ENCODE assay signal across 8 cellular contexts in the genomic region with DNA sequence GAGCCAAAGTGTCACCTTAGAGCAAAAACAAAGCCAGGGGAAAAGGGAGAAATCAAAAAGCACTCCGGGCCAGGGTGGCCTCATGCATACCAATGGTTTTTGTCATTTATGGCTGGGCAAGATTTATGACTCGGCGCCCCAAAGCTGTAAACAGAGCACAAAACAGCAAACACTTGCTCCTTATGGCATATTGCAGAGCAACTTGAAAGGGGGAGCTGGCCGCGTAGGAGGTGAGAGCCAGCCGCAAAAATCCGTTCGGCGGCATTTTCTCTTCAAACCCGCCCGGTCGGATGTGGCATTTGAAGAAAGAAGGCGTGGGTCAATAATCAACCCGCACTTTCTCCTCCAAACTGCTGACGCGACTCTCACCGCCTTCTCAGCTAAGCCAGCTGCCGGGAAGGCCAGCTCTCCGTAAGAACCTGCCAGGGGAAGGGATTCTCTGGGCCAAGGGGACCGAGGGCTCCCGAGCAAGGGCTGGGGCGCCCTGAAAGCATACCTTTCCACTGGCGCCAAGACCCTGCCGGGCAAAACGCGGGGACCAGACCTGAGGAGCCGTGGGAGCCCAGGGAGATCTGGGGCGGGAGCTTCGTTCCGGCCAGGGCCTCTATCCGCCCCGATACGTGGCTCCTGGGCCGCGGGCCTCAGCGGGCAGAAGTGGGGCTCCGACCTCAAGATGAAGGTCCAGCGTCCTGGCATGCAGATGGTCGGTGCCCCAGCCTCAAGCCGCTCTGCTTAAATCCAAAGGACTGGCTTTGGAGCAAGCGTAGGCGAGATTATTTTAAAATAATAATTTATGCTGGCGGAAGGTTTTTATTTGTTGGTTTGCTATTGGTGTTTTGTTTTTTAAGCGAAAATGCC. TPM values are rescaled to one million over a fixed set of nuclear protein-coding genes. Genes with fewer than 3 reads are reported as not detected.
A peak's percentile ranks its signal among the peaks of the same experiment; 100 is the strongest.
DNase-seq lines count a peak whose midpoint lies in the region; ATAC-seq and TF ChIP-seq lines count a peak whose summit lies in the region.
"Had no signal": no experiment of that assay in that cellular context is flagged by ENCODE, and none has a peak within 500 bp of the region (broad histone marks: within the 10 kb centered on the region; RNA-seq: fewer than 3 reads in every experiment).

No MANE protein-coding gene starts in this region.

- peaks cover 11% of the 10 kb centered on the region for H3K4me1 ChIP-seq in cardiac muscle cell (ENCODE audit: low read depth)
- no peaks in the 10 kb centered on the region for H3K4me1 ChIP-seq in urinary bladder (ENCODE audit: insufficient read depth)

- intact Hi-C loops in Right ventricle myocardium superior (cut with DNase I): no loop called here

- no peaks in the 10 kb centered on the region for H3K9me3 ChIP-seq in cardiac muscle cell (ENCODE audit: low read depth)

- peaks cover 7% of the 10 kb centered on the region for H3K27me3 Mint-ChIP-seq in activated T-helper 17 cell treated with anti-CD3 and anti-CD28 coated beads, Interleukin-2, amount 50 U/mL, for 72 hours

- 31% methylated on average over 44 of the region's 44 CpGs for WGBS in urinary bladder

- H3K36me3 ChIP-seq in cardiac muscle cell (no peaks in the 10 kb centered on the region), urinary bladder (ENCODE audit: insufficient read depth) (no peaks in the 10 kb centered on the region)

- no peaks in the 10 kb centered on the region for H3K4me1 Mint-ChIP-seq in activated T-helper 17 cell treated with anti-CD3 and anti-CD28 coated beads, Interleukin-2, amount 50 U/mL, for 72 hours
- H3K4me1 Mint-ChIP-seq: activated naive CD8-positive, alpha-beta T cell treated with anti-CD3 and anti-CD28 coated beads for 36 hours had no signal

- ATAC-seq in Right ventricle myocardium superior (ENCODE audit: poor library complexity) (no peak), HG03196 (IDR thresholded peaks at IDR 0.05; ENCODE audit: unreplicated experiment) (no peak)
- no peak for ATAC-seq in activated T-helper 17 cell treated with anti-CD3 and anti-CD28 coated beads, Interleukin-2, amount 50 U/mL, for 72 hours (replicated peaks)

- H3K27ac Mint-ChIP-seq in activated T-helper 17 cell treated with anti-CD3 and anti-CD28 coated beads, Interleukin-2, amount 50 U/mL, for 72 hours: no peak overlapping the region
- H3K27ac Mint-ChIP-seq: activated naive CD8-positive, alpha-beta T cell treated with anti-CD3 and anti-CD28 coated beads for 36 hours had no signal

- no peaks in the 10 kb centered on the region for H3K36me3 Mint-ChIP-seq in activated T-helper 17 cell treated with anti-CD3 and anti-CD28 coated beads, Interleukin-2, amount 50 U/mL, for 72 hours (ENCODE audit: low read depth)
- H3K36me3 Mint-ChIP-seq: activated naive CD8-positive, alpha-beta T cell treated with anti-CD3 and anti-CD28 coated beads for 36 hours had no signal

- no peaks in the 10 kb centered on the region for H3K9me3 Mint-ChIP-seq in activated T-helper 17 cell treated with anti-CD3 and anti-CD28 coated beads, Interleukin-2, amount 50 U/mL, for 72 hours
- H3K9me3 Mint-ChIP-seq: activated naive CD8-positive, alpha-beta T cell treated with anti-CD3 and anti-CD28 coated beads for 36 hours had no signal

- DNase-seq in cardiac muscle cell (ENCODE audit: low read depth in 1 of 2, low spot score in 1 of 2): no peak
- DNase-seq in Right ventricle myocardium superior: no peak
- DNase-seq in kidney glomerular epithelial cell (lab: John Stamatoyannopoulos, UW): peak; percentile 95
- DNase-seq: activated naive CD8-positive, alpha-beta T cell treated with anti-CD3 and anti-CD28 coated beads for 36 hours had no signal

- peaks cover 100% of the 10 kb centered on the region for H3K27me3 ChIP-seq in cardiac muscle cell

- TF ChIP-seq CTCF in cardiac muscle cell (IDR thresholded peaks at IDR 0.05; ENCODE audit: low read depth, low read length): no peak

- H3K4me3 ChIP-seq in cardiac muscle cell (peak overlapping the region; percentile 5), urinary bladder (ENCODE audit: low read depth, low read length) (peak overlapping the region; percentile 39)

- H3K4me3 Mint-ChIP-seq in activated T-helper 17 cell treated with anti-CD3 and anti-CD28 coated beads, Interleukin-2, amount 50 U/mL, for 72 hours: no peak overlapping the region
- H3K4me3 Mint-ChIP-seq: activated naive CD8-positive, alpha-beta T cell treated with anti-CD3 and anti-CD28 coated beads for 36 hours had no signal

- no peak overlapping the region for H3K27ac ChIP-seq in cardiac muscle cell
- peak overlapping the region; percentile 64 for H3K27ac ChIP-seq in urinary bladder (ENCODE audit: low read depth)

RNA-seq across cellular contexts. Expression of gene HOXA2, which starts 12.9 kb away (rescaled TPM):
- 0.27 and 0.53 TPM in 2 replicates for total RNA-seq in cardiac muscle cell
- polyA plus RNA-seq in cardiac muscle cell: 0.12 and 0.34 TPM in 2 replicates
- total RNA-seq in Right ventricle myocardium superior: 0.11 TPM
- 1.4 TPM for total RNA-seq in urinary bladder
- 1.3 TPM for polyA plus RNA-seq in urinary bladder
- not detected for total RNA-seq in activated T-helper 17 cell treated with anti-CD3 and anti-CD28 coated beads, Interleukin-2, amount 50 U/mL, for 72 hours
- total RNA-seq: A673; activated naive CD8-positive, alpha-beta T cell treated with anti-CD3 and anti-CD28 coated beads for 36 hours had no signal

RNA-seq across cellular contexts. Expression of gene HOXA4, which starts 15.2 kb away (rescaled TPM):
- total RNA-seq in cardiac muscle cell (0.14 TPM in 1 of 2 replicates, not detected in the other), Right ventricle myocardium superior (0.97 TPM), urinary bladder (1.0 TPM)
- polyA plus RNA-seq in cardiac muscle cell (0.46 TPM in 1 of 2 replicates, not detected in the other), urinary bladder (6.0 TPM)
- under 1 TPM in 1 of 2 donors, not detected in 1; 0.26 TPM for total RNA-seq in activated T-helper 17 cell treated with anti-CD3 and anti-CD28 coated beads, Interleukin-2, amount 50 U/mL, for 72 hours
- total RNA-seq: A673; activated naive CD8-positive, alpha-beta T cell treated with anti-CD3 and anti-CD28 coated beads for 36 hours had no signal

RNA-seq across cellular contexts. Expression of gene HOXA1, which starts 19.6 kb away (rescaled TPM):
- total RNA-seq in cardiac muscle cell: 0.42 and 0.85 TPM in 2 replicates
- 0.07 TPM in 1 of 2 replicates, not detected in the other for polyA plus RNA-seq in cardiac muscle cell
- total RNA-seq in Right ventricle myocardium superior: 0.13 TPM
- total RNA-seq in urinary bladder: 2.0 TPM
- polyA plus RNA-seq in urinary bladder: 1.6 TPM
- under 1 TPM in 1 of 2 donors, not detected in 1; 0.39 TPM for total RNA-seq in activated T-helper 17 cell treated with anti-CD3 and anti-CD28 coated beads, Interleukin-2, amount 50 U/mL, for 72 hours
- total RNA-seq: A673 had no signal

RNA-seq across cellular contexts. Expression of gene HOXA5, which starts 28.1 kb away (rescaled TPM):
- not detected in 2 replicates for total RNA-seq in cardiac muscle cell
- not detected in 2 replicates for polyA plus RNA-seq in cardiac muscle cell
- total RNA-seq in Right ventricle myocardium superior: 0.62 TPM
- total RNA-seq in urinary bladder: 12.5 TPM
- polyA plus RNA-seq in urinary bladder: 9.9 TPM
- not detected for total RNA-seq in activated T-helper 17 cell treated with anti-CD3 and anti-CD28 coated beads, Interleukin-2, amount 50 U/mL, for 72 hours
- total RNA-seq: A673; activated naive CD8-positive, alpha-beta T cell treated with anti-CD3 and anti-CD28 coated beads for 36 hours had no signal

RNA-seq across cellular contexts. Expression of gene HOXA6, which starts 32.2 kb away (rescaled TPM):
- total RNA-seq in cardiac muscle cell (not detected in 2 replicates), Right ventricle myocardium superior (not detected), urinary bladder (8.4 TPM)
- polyA plus RNA-seq in cardiac muscle cell (not detected in 2 replicates), urinary bladder (4.4 TPM)
- not detected for total RNA-seq in activated T-helper 17 cell treated with anti-CD3 and anti-CD28 coated beads, Interleukin-2, amount 50 U/mL, for 72 hours
- total RNA-seq: A673; activated naive CD8-positive, alpha-beta T cell treated with anti-CD3 and anti-CD28 coated beads for 36 hours had no signal
